Comparison of ENCODE assay signal across 19 cellular contexts in genomic region chr14:75417674-75418073, GRCh38. TPM values are rescaled to one million over a fixed set of nuclear protein-coding genes. Genes with fewer than 3 reads are reported as not detected.
A peak's percentile ranks its signal among the peaks of the same experiment; 100 is the strongest.
DNase-seq lines count a peak whose midpoint lies in the region; ATAC-seq, FAIRE-seq and TF ChIP-seq lines count a peak whose summit lies in the region.
"Had no signal": no experiment of that assay in that cellular context is flagged by ENCODE, and none has a peak within 500 bp of the region (broad histone marks: within the 10 kb centered on the region; RNA-seq: fewer than 3 reads in every experiment).

No MANE protein-coding gene starts in this region.

- DNase-seq in AG09309 (ENCODE audit: low read depth) (peak; percentile 72), HFFc6 (peak; percentile 41), mammary epithelial cell (peak; percentile 23), HepG2 (ENCODE audit: low spot score) (peak; percentile 18), dermis blood vessel endothelial cell (no peak), NOMO-1 treated with dmso at 0.1 percent for 144 hours (lab: John Stamatoyannopoulos, UW; ENCODE audit: unreplicated experiment) (no peak)
- DNase-seq: activated CD4-positive, alpha-beta T cell treated with anti-CD3 and anti-CD28 coated beads for 36 hours; effector CD8-positive, alpha-beta T cell; NCI-H187; stimulated activated naive B cell treated with anti-CD40 and anti-IgM and Interleukin-4, amounts not matched to agents 10 μg/mL and 1 μg/mL and 100 μg/mL, for 72 hours; upper lobe of left lung had no signal

- H3K27ac ChIP-seq in mammary epithelial cell (ENCODE audit: insufficient read depth, low read depth, low read length) (no peak overlapping the region), HepG2 (ENCODE audit: extremely low read length, insufficient read depth, low read length) (no peak overlapping the region)
- H3K27ac ChIP-seq: gastroesophageal sphincter, KMS-11, neural progenitor cell, SJSA1, upper lobe of left lung had no signal

- TF ChIP-seq POLR2A in HepG2 (IDR thresholded peaks at IDR 0.05; ENCODE audit: insufficient read depth in 1 of 2, low read depth in 2 of 2, low read length in 2 of 2): no peak

- H3K9me3 Mint-ChIP-seq in HFFc6: no peaks in the 10 kb centered on the region
- H3K9me3 Mint-ChIP-seq: activated naive CD4-positive, alpha-beta T cell treated with anti-CD3 and anti-CD28 coated beads, Interleukin-2, amount 50 U/mL, for 72 hours; memory B cell; neural progenitor cell; stimulated activated naive B cell treated with anti-CD40 and anti-IgM and Interleukin-4, amounts not matched to agents 10 μg/mL and 1 μg/mL and 100 μg/mL, for 72 hours had no signal

- H3K27me3 ChIP-seq in mammary epithelial cell (ENCODE audit: insufficient read depth, low read length) (no peaks in the 10 kb centered on the region), HepG2 (ENCODE audit: control insufficient read depth in 1 of 2, insufficient read depth in 2 of 2, low read length in 2 of 2) (no peaks in the 10 kb centered on the region)
- H3K27me3 ChIP-seq: gastroesophageal sphincter, neural progenitor cell, SJSA1, upper lobe of left lung had no signal

- WGBS in mammary epithelial cell (ENCODE audit: low coverage, missing lambda C conversion rate): 47% methylated on average over 1 of the region's 1 CpG
- 0% methylated on average over 1 of the region's 1 CpG for WGBS in HepG2 (ENCODE audit: low lambda C conversion rate)

- no peak overlapping the region for H3K9ac ChIP-seq in mammary epithelial cell (ENCODE audit: insufficient read depth, low read length)
- no peak overlapping the region for H3K9ac ChIP-seq in HepG2 (ENCODE audit: insufficient read depth, low read depth, low read length)
- H3K9ac ChIP-seq: KMS-11, neural progenitor cell had no signal

- peaks cover 12% of the 10 kb centered on the region for H3K27me3 Mint-ChIP-seq in HFFc6 (ENCODE audit: insufficient read depth)
- H3K27me3 Mint-ChIP-seq: activated CD4-positive, alpha-beta T cell treated with anti-CD3 and anti-CD28 coated beads for 36 hours; stimulated activated naive B cell treated with anti-CD40 and anti-IgM and Interleukin-4, amounts not matched to agents 10 μg/mL and 1 μg/mL and 100 μg/mL, for 72 hours had no signal

- intact Hi-C loops in mammary epithelial cell (cut with micrococcal nuclease): no loop called here
- intact Hi-C loops in HepG2 (cut with micrococcal nuclease; ENCODE audit: unreplicated experiment): no loop called here

- no peaks in the 10 kb centered on the region for H3K9me3 ChIP-seq in mammary epithelial cell (replicated peaks; ENCODE audit: insufficient read depth, low read length)
- no peaks in the 10 kb centered on the region for H3K9me3 ChIP-seq in HepG2 (ENCODE audit: low read length)
- H3K9me3 ChIP-seq: gastroesophageal sphincter, SJSA1, upper lobe of left lung had no signal

- H3K4me3 ChIP-seq in AG09309 (ENCODE audit: control insufficient read depth, low read depth, low read length) (no peak overlapping the region), mammary epithelial cell (replicated peaks in 1 of 3; ENCODE audit: insufficient read depth in 1 of 3, low read depth in 2 of 3, low read length in 3 of 3) (no peak overlapping the region), HepG2 (replicated peaks in 1 of 3; ENCODE audit: insufficient read depth in 1 of 3, low read depth in 2 of 3, low read length in 3 of 3) (no peak overlapping the region)
- H3K4me3 ChIP-seq: gastroesophageal sphincter, neural progenitor cell, SJSA1, upper lobe of left lung had no signal

- H3K4me3 Mint-ChIP-seq in HFFc6: no peak overlapping the region
- H3K4me3 Mint-ChIP-seq: activated CD4-positive, alpha-beta T cell treated with anti-CD3 and anti-CD28 coated beads for 36 hours; memory B cell; stimulated activated naive B cell treated with anti-CD40 and anti-IgM and Interleukin-4, amounts not matched to agents 10 μg/mL and 1 μg/mL and 100 μg/mL, for 72 hours had no signal

- dilution Hi-C loops in mammary epithelial cell (cut with HindIII; ENCODE audit: low sequenced_read_pairs): no loop called here

- H3K4me2 ChIP-seq in mammary epithelial cell (ENCODE audit: insufficient read depth, low read depth, low read length) (no peak overlapping the region), HepG2 (ENCODE audit: low read depth, low read length) (no peak overlapping the region)
- H3K4me2 ChIP-seq: KMS-11, neural progenitor cell had no signal

- POLR2A ChIA-PET in HepG2 (lab: Yijun Ruan, JAX): no interaction called here

- no peaks in the 10 kb centered on the region for H4K20me1 ChIP-seq in mammary epithelial cell (ENCODE audit: insufficient read depth, low read length)
- H4K20me1 ChIP-seq in HepG2 (ENCODE audit: insufficient read depth, low read length): no peaks in the 10 kb centered on the region

- no peak overlapping the region for H3K27ac Mint-ChIP-seq in HFFc6
- H3K27ac Mint-ChIP-seq: activated CD4-positive, alpha-beta T cell treated with anti-CD3 and anti-CD28 coated beads for 36 hours; memory B cell; neural progenitor cell; stimulated activated naive B cell treated with anti-CD40 and anti-IgM and Interleukin-4, amounts not matched to agents 10 μg/mL and 1 μg/mL and 100 μg/mL, for 72 hours had no signal

- TF ChIP-seq EP300 in HepG2 (IDR thresholded peaks at IDR 0.05; ENCODE audit: low read depth in 2 of 2, low read length in 2 of 2) (no peak), HepG2 (CRISPR knock-in tag; IDR thresholded peaks at IDR 0.05; ENCODE audit: borderline replicate concordance) (no peak)

- CTCF ChIA-PET in mammary epithelial cell (lab: Charles Lee; ENCODE audit: low non-redundant PET) (no interaction called here), HepG2 (lab: Yijun Ruan, JAX; ENCODE audit: low intra/inter-chr PET ratio, low total read pairs) (no interaction called here)

- in situ Hi-C loops in mammary epithelial cell (cut with MboI; ENCODE audit: low sequenced_read_pairs in 2 of 2) (no loop called here), HepG2 (cut with HindIII; ENCODE audit: extremely low pct_ligation_motif_present, low pct_unique_long_range_greater_than_20kb) (no loop called here)

- no peak for FAIRE-seq in HepG2 (lab: Jason Lieb, UNC)

- H3K79me2 ChIP-seq in mammary epithelial cell (ENCODE audit: insufficient read depth, low read length): no peaks in the 10 kb centered on the region
- H3K79me2 ChIP-seq in HepG2 (ENCODE audit: insufficient read depth, low read length): no peaks in the 10 kb centered on the region

- H2AFZ ChIP-seq in mammary epithelial cell (ENCODE audit: low read depth, low read length) (no peak overlapping the region), HepG2 (ENCODE audit: low read length) (no peak overlapping the region)
- H2AFZ ChIP-seq: neural progenitor cell had no signal

- H3K36me3 Mint-ChIP-seq in HFFc6 (ENCODE audit: low read depth): no peaks in the 10 kb centered on the region
- H3K36me3 Mint-ChIP-seq: activated naive CD4-positive, alpha-beta T cell treated with anti-CD3 and anti-CD28 coated beads, Interleukin-2, amount 50 U/mL, for 72 hours; memory B cell; neural progenitor cell; stimulated activated naive B cell treated with anti-CD40 and anti-IgM and Interleukin-4, amounts not matched to agents 10 μg/mL and 1 μg/mL and 100 μg/mL, for 72 hours had no signal

- TF ChIP-seq CTCF in AG09309 (IDR thresholded peaks at IDR 0.05; ENCODE audit: control insufficient read depth, insufficient read depth, low read depth, low read length, missing control alignments): no peak
- TF ChIP-seq CTCF in HFFc6 (IDR thresholded peaks at IDR 0.05): no peak
- no peak for TF ChIP-seq CTCF in mammary epithelial cell (conservative IDR thresholded peaks at IDR 0.05 in 1 of 2, IDR thresholded peaks at IDR 0.05 in 1 of 2; ENCODE audit: extremely low read depth in 1 of 2, insufficient read depth in 1 of 2, low read depth in 1 of 2, low read length in 2 of 2)
- no peak for TF ChIP-seq CTCF in HepG2 (CRISPR knock-in tag; IDR thresholded peaks at IDR 0.05)

- no TSS peak for BruUV-seq in mammary epithelial cell (replicated peaks; lab: Mats Ljungman, UMichigan)
- no TSS peak for BruUV-seq in HepG2 (replicated peaks; lab: Mats Ljungman, UMichigan)

- peaks cover 22% of the 10 kb centered on the region for H3K4me1 Mint-ChIP-seq in HFFc6 (ENCODE audit: low read depth)

- H3K4me1 ChIP-seq in mammary epithelial cell (ENCODE audit: insufficient read depth, low read length) (no peaks in the 10 kb centered on the region), HepG2 (ENCODE audit: insufficient read depth, low read length) (peaks cover 10% of the 10 kb centered on the region)
- H3K4me1 ChIP-seq: gastroesophageal sphincter had no signal

- H3K36me3 ChIP-seq in mammary epithelial cell (ENCODE audit: insufficient read depth, low read length): no peaks in the 10 kb centered on the region
- no peaks in the 10 kb centered on the region for H3K36me3 ChIP-seq in HepG2 (replicated peaks in 1 of 2; ENCODE audit: control insufficient read depth in 1 of 2, insufficient read depth in 2 of 2, low read length in 2 of 2)
- H3K36me3 ChIP-seq: gastroesophageal sphincter, neural progenitor cell, SJSA1, upper lobe of left lung had no signal

- no peak for TF ChIP-seq RAD21 in HepG2 (CRISPR knock-in tag; IDR thresholded peaks at IDR 0.05)

- ATAC-seq in HepG2 (peak; percentile 46; the same call in 2 of the 3 replicates), HG03108 (IDR thresholded peaks at IDR 0.05; ENCODE audit: unreplicated experiment) (no peak), GM18868 (IDR thresholded peaks at IDR 0.05; ENCODE audit: unreplicated experiment) (no peak)
- ATAC-seq: activated CD4-positive, alpha-beta T cell treated with anti-CD3 and anti-CD28 coated beads for 36 hours; activated naive CD4-positive, alpha-beta T cell treated with anti-CD3 and anti-CD28 coated beads, Interleukin-2, amount 50 U/mL, for 72 hours; gastroesophageal sphincter; stimulated activated naive B cell treated with anti-CD40 and anti-IgM and Interleukin-4, amounts not matched to agents 10 μg/mL and 1 μg/mL and 100 μg/mL, for 72 hours had no signal

RNA-seq across cellular contexts. Expression of gene JDP2, which starts 10.1 kb away (rescaled TPM):
- total RNA-seq in HFFc6 (2021; fragmentation: NEBNext Ultra II Directional; extraction: Animal tissue kit (Norgen Biotek cat#: 25700)): 10 to 100 TPM; 48.0 to 67.8 (median 61.8) TPM
- 10 to 100 TPM; 13.8 to 39.7 TPM for total RNA-seq in mammary epithelial cell
- polyA plus RNA-seq in mammary epithelial cell: 9.5 TPM
- polyA minus RNA-seq in mammary epithelial cell: 7.1 TPM
- total RNA-seq in HepG2 (2016; rRNA removed; fragmentation: Illumina TruSeq; extraction: Trizol): 7.7 and 8.9 TPM in 2 replicates
- total RNA-seq in HepG2 (2016; cell fraction: cytosol; rRNA removed; fragmentation: Illumina TruSeq; extraction: Trizol; ENCODE audit: low read depth): 10.3 and 11.0 TPM in 2 replicates
- 6.0 and 9.8 TPM in 2 replicates for total RNA-seq in HepG2 (2016; cell fraction: insoluble cytoplasmic fraction; rRNA removed; fragmentation: Illumina TruSeq; extraction: Trizol)
- total RNA-seq in HepG2 (2016; cell fraction: membrane; rRNA removed; fragmentation: Illumina TruSeq; extraction: Trizol): 19.5 and 19.7 TPM in 2 replicates
- 3.2 and 3.9 TPM in 2 replicates for total RNA-seq in HepG2 (2016; cell fraction: nucleus; rRNA removed; fragmentation: Illumina TruSeq; extraction: Trizol)
- 8.0 and 9.0 TPM in 2 replicates for polyA plus RNA-seq in HepG2 (2011; rRNA removed)
- polyA plus RNA-seq in HepG2 (2011; cell fraction: cytosol; rRNA removed): 8.4 and 10.0 TPM in 2 replicates
- 10.7 and 11.2 TPM in 2 replicates for polyA plus RNA-seq in HepG2 (2011; cell fraction: nucleus; rRNA removed)
- 6.3 and 12.0 TPM in 2 replicates for polyA plus RNA-seq in HepG2 (2012)
- polyA plus RNA-seq in HepG2 (2016; cell fraction: cytosol; fragmentation: Illumina TruSeq; extraction: Trizol; ENCODE audit: low read depth): 11.6 and 14.1 TPM in 2 replicates
- polyA plus RNA-seq in HepG2 (2016; cell fraction: insoluble cytoplasmic fraction; fragmentation: Illumina TruSeq; extraction: Trizol; ENCODE audit: low read depth): 8.9 and 10.0 TPM in 2 replicates
- polyA plus RNA-seq in HepG2 (2016; cell fraction: membrane; fragmentation: Illumina TruSeq; extraction: Trizol; ENCODE audit: low read depth): 19.2 and 20.7 TPM in 2 replicates
- polyA plus RNA-seq in HepG2 (2016; cell fraction: nucleus; fragmentation: Illumina TruSeq; extraction: Trizol; ENCODE audit: insufficient read depth, low read depth): 8.8 and 10.0 TPM in 2 replicates
- 4.9 and 11.8 TPM in 2 replicates for polyA minus RNA-seq in HepG2 (2011; rRNA and poly(A)+ RNA removed; ENCODE audit: low replicate concordance)
- polyA minus RNA-seq in HepG2 (2011; cell fraction: cytosol; rRNA and poly(A)+ RNA removed): 5.5 and 5.9 TPM in 2 replicates
- 10.7 and 11.3 TPM in 2 replicates for polyA minus RNA-seq in HepG2 (2011; cell fraction: nucleus; rRNA and poly(A)+ RNA removed)
- total RNA-seq in dermis blood vessel endothelial cell: 10.2 and 16.0 TPM in 2 replicates

Comparison
In these comparisons a context has a peak if more than half of its experiments do, and no peak if none do; other contexts are left out.
1. DNase-seq: peak in AG09309 (single experiment), HFFc6 (single experiment), mammary epithelial cell (single experiment) and HepG2 (single experiment); none in dermis blood vessel endothelial cell (single experiment) and NOMO-1 treated with dmso at 0.1 percent for 144 hours (single experiment).